8 cellular contexts compared by ENCODE assay signal in genomic region chr2:96636772-96637171, GRCh38. TPM values are rescaled to one million over a fixed set of nuclear protein-coding genes. Genes with fewer than 3 reads are reported as not detected.
A peak's percentile ranks its signal among the peaks of the same experiment; 100 is the strongest.
DNase-seq lines count a peak whose midpoint lies in the region; ATAC-seq, FAIRE-seq and TF ChIP-seq lines count a peak whose summit lies in the region.

No MANE protein-coding gene starts in this region.

- H2AFZ ChIP-seq in mesenchymal stem cell (ENCODE audit: low read depth, low read length), result no peak overlapping the region

- intact Hi-C loops in left ventricle myocardium inferior (cut with micrococcal nuclease) (no loop called here), Right ventricle myocardium inferior (cut with DNase I) (loop anchor here (1.0 to 5.0 kb wide), 3 partner anchors 9 to 181 kb away; partner anchors contain the start of genes CNNM3 and LMAN2L)

- H3K9ac ChIP-seq in mesenchymal stem cell (ENCODE audit: low read length), result peak overlapping the region; percentile 95

- H3K23ac ChIP-seq in mesenchymal stem cell (ENCODE audit: low read length in 2 of 2), result no peak overlapping the region

- no peak overlapping the region for H3K4ac ChIP-seq in mesenchymal stem cell (ENCODE audit: low read depth in 1 of 2, low read length in 2 of 2)

- H2BK12ac ChIP-seq in mesenchymal stem cell (ENCODE audit: low read length in 2 of 2), result no peak overlapping the region

- H2AK5ac ChIP-seq in mesenchymal stem cell (ENCODE audit: low read length, severe bottlenecking), result peak overlapping the region; percentile 31

- no peak overlapping the region for H2BK5ac ChIP-seq in mesenchymal stem cell (ENCODE audit: low read depth, low read length, poor library complexity, severe bottlenecking)

- FAIRE-seq in H54 (lab: Jason Lieb, UNC), result no peak

- H4K8ac ChIP-seq in mesenchymal stem cell (ENCODE audit: low read length), result no peak overlapping the region

- H3K27me3 ChIP-seq in left ventricle myocardium inferior (ENCODE audit: low read depth), result no peaks in the 10 kb centered on the region
- H3K27me3 ChIP-seq in brain microvascular endothelial cell (replicated peaks), result no peaks in the 10 kb centered on the region
- no peaks in the 10 kb centered on the region for H3K27me3 ChIP-seq in mesenchymal stem cell (ENCODE audit: control insufficient read depth in 1 of 2, insufficient read depth in 1 of 2, low read length in 2 of 2)

- TF ChIP-seq POLR2A in H54 (IDR thresholded peaks at IDR 0.05; ENCODE audit: low read depth, low read length), result no peak

- no peak overlapping the region for H3K18ac ChIP-seq in mesenchymal stem cell (ENCODE audit: low read depth in 1 of 2, low read length in 2 of 2)

- TF ChIP-seq CTCF in left ventricle myocardium inferior (IDR thresholded peaks at IDR 0.05; ENCODE audit: borderline replicate concordance) (no peak), brain microvascular endothelial cell (IDR thresholded peaks at IDR 0.05; ENCODE audit: low read depth, low read length, missing control alignments) (no peak)

- no peaks in the 10 kb centered on the region for H3K9me3 ChIP-seq in left ventricle myocardium inferior (replicated peaks)
- no peaks in the 10 kb centered on the region for H3K9me3 ChIP-seq in mesenchymal stem cell (ENCODE audit: control insufficient read depth, low read length)

- in situ Hi-C loops in brain microvascular endothelial cell (cut with HindIII; ENCODE audit: low pct_ligation_motif_present, low sequenced_read_pairs), result no loop called here

- peak overlapping the region; percentile 98 for H3K4me2 ChIP-seq in mesenchymal stem cell (ENCODE audit: low read length, poor library complexity, severe bottlenecking)

- H3K79me1 ChIP-seq in mesenchymal stem cell (replicated peaks; ENCODE audit: low read length, poor library complexity, severe bottlenecking), result peaks cover 28% of the 10 kb centered on the region

- H2BK15ac ChIP-seq in mesenchymal stem cell (ENCODE audit: low read depth, poor library complexity, severe bottlenecking), result no peak overlapping the region

- no peak overlapping the region for H2BK120ac ChIP-seq in mesenchymal stem cell (ENCODE audit: low read depth, low read length)

- DNase-seq in left ventricle myocardium inferior, result no peak
- no peak for DNase-seq in Right ventricle myocardium inferior (ENCODE audit: missing footprints)
- no peak for DNase-seq in brain microvascular endothelial cell
- DNase-seq in mesenchymal stem cell, result no peak
- DNase-seq in HuH-7 (ENCODE audit: low spot score), result no peak
- DNase-seq in H54 (ENCODE audit: insufficient read length, low spot score), result no peak

- H3K27ac ChIP-seq in left ventricle myocardium inferior (replicated peaks) (peak overlapping the region; percentile 96), brain microvascular endothelial cell (peak overlapping the region; percentile 95), mesenchymal stem cell (ENCODE audit: low read length, poor library complexity, severe bottlenecking) (no peak overlapping the region)

- peak overlapping the region; percentile 81 for H3K4me3 ChIP-seq in left ventricle myocardium inferior
- peak overlapping the region; percentile 71 for H3K4me3 ChIP-seq in brain microvascular endothelial cell (ENCODE audit: low read depth, low read length)
- peak overlapping the region in 1 of 2 experiments; percentile 82 for H3K4me3 ChIP-seq in mesenchymal stem cell (ENCODE audit: insufficient read depth in 1 of 2, low read depth in 1 of 2, low read length in 2 of 2)

- no peak for ATAC-seq in Right ventricle myocardium inferior
- no peak for ATAC-seq in HG02623 (IDR thresholded peaks at IDR 0.05; ENCODE audit: unreplicated experiment)
- ATAC-seq in GM21529 (IDR thresholded peaks at IDR 0.05; ENCODE audit: unreplicated experiment), result no peak

- H3K14ac ChIP-seq in mesenchymal stem cell (ENCODE audit: low read length in 2 of 2), result no peak overlapping the region

- H3K36me3 ChIP-seq in left ventricle myocardium inferior (peaks cover 27% of the 10 kb centered on the region), brain microvascular endothelial cell (replicated peaks) (peaks cover 3% of the 10 kb centered on the region), mesenchymal stem cell (ENCODE audit: control insufficient read depth in 1 of 2, insufficient read depth in 2 of 2, low read depth in 1 of 2, low read length in 2 of 2) (peaks cover 13 to 20% of the 10 kb centered on the region in 2 experiments)

- WGBS in mesenchymal stem cell, result 87% methylated on average over 10 of the region's 10 CpGs

- H3K4me1 ChIP-seq in left ventricle myocardium inferior (peaks cover 61% of the 10 kb centered on the region), mesenchymal stem cell (ENCODE audit: control insufficient read depth, insufficient read depth, low read depth, low read length) (peaks cover 6% of the 10 kb centered on the region)

- H4K91ac ChIP-seq in mesenchymal stem cell (ENCODE audit: low read length), result no peak overlapping the region

RNA-seq across cellular contexts. Expression of gene KANSL3, which starts 1.3 kb away (rescaled TPM):
- total RNA-seq in left ventricle myocardium inferior (31.7 TPM), Right ventricle myocardium inferior (31.9 TPM)
- 10.5 TPM for polyA plus RNA-seq in mesenchymal stem cell (2013, experiment 1 of 2)
- polyA plus RNA-seq in mesenchymal stem cell (2013, experiment 2 of 2), result 10.7 TPM

RNA-seq across cellular contexts. Expression of gene FER1L5, which starts 5.8 kb away (rescaled TPM):
- total RNA-seq in left ventricle myocardium inferior, result 0.05 TPM
- total RNA-seq in Right ventricle myocardium inferior, result not detected
- polyA plus RNA-seq in mesenchymal stem cell (2013, experiment 1 of 2), result 0.01 TPM
- not detected for polyA plus RNA-seq in mesenchymal stem cell (2013, experiment 2 of 2)
